7 cellular contexts compared by ENCODE assay signal in the genomic region with DNA sequence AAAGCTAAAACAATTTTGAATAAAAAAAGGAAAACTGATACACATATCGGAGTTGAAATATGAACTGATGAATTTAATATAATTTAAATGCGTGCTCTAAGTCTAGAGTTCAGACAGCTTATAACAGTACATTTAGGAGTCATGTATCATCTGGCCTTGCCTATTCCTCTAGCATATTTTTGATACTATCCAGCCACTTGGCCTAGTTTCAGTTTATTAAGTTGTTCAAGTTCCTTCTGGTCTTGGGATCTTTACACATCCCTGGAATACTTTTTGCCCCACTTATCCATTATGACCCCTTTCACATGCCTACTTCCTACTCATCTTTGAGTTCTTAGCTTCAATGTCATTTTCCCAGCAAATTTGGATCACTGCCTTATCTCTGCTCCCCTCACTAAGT.
"Had no signal": no experiment of that assay in that cellular context is flagged by ENCODE, and none has a peak within 500 bp of the region (broad histone marks: within the 10 kb centered on the region; RNA-seq: fewer than 3 reads in every experiment).

No MANE protein-coding gene starts in this region.

- H3K4me3 Mint-ChIP-seq: HFFc6, IgD-negative memory B cell had no signal

- H3K4me1 Mint-ChIP-seq: IgD-negative memory B cell had no signal

- ATAC-seq: HCT116, HepG2 had no signal

- H3K27ac Mint-ChIP-seq: HFFc6, IgD-negative memory B cell had no signal

- FAIRE-seq: HepG2 had no signal

- DNase-seq: GM23248, GOT3, H7, HFFc6 had no signal

- H3K27me3 Mint-ChIP-seq: IgD-negative memory B cell had no signal
